Comparison of ENCODE assay signal across 5 cellular contexts in the genomic region with DNA sequence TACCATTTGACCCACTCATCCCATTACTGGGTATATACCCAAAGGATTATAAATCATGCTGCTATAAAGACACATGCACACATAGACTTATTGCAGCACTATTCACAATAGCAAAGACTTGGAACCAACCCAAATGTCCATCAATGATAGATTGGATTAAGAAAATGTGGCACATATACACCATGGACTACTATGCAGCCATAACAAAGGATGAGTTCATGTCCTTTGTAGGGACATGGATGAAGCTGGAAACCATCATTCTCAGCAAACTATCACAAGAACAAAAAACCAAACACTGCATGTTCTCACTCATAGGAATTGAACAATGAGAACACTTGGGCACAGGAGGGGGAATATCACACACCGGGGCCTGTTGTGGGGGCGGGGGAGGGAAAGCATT. TPM values are rescaled to one million over a fixed set of nuclear protein-coding genes. Genes with fewer than 3 reads are reported as not detected.
"Had no signal": no experiment of that assay in that cellular context is flagged by ENCODE, and none has a peak within 500 bp of the region (broad histone marks: within the 10 kb centered on the region; RNA-seq: fewer than 3 reads in every experiment).

No MANE protein-coding gene starts in this region.

RNA-seq across cellular contexts. Expression of gene SLC17A8, which starts 14.0 kb away (rescaled TPM):
- total RNA-seq: GM23248, H4, H7, H9, HFFc6 had no signal
- polyA plus RNA-seq: GM23248 had no signal
